22 cellular contexts compared by ENCODE assay signal in genomic region chr11:133864756-133865155, GRCh38. TPM values are rescaled to one million over a fixed set of nuclear protein-coding genes. Genes with fewer than 3 reads are reported as not detected.
DNase-seq lines count a peak whose midpoint lies in the region; ATAC-seq and TF ChIP-seq lines count a peak whose summit lies in the region.
"Had no signal": no experiment of that assay in that cellular context is flagged by ENCODE, and none has a peak within 500 bp of the region (broad histone marks: within the 10 kb centered on the region; RNA-seq: fewer than 3 reads in every experiment).

No MANE protein-coding gene starts in this region.

- no peak overlapping the region for H4K91ac ChIP-seq in neuronal stem cell (ENCODE audit: low read depth, low read length, poor library complexity)

- whole genome bisulfite sequencing in neuronal stem cell (ENCODE audit: extremely low coverage in 2 of 2, insufficient read length in 2 of 2, insufficient replicate concordance in 1 of 2), 2 donors, result no CpG with 5 or more reads among the region's 26 CpGs

- no peak overlapping the region for H4K8ac ChIP-seq in neuronal stem cell (ENCODE audit: low read depth, low read length)

- TF ChIP-seq CTCF in type B pancreatic cell (conservative IDR thresholded peaks at IDR 0.05), result no peak

- H3K27me3 ChIP-seq in neuronal stem cell (ENCODE audit: control insufficient read depth in 3 of 3, insufficient read depth in 3 of 3, low read depth in 1 of 3, low read length in 3 of 3), result no peaks in the 10 kb centered on the region
- H3K27me3 ChIP-seq: BLaER1 had no signal

- no peaks in the 10 kb centered on the region for H3K4me1 ChIP-seq in neuronal stem cell (ENCODE audit: control insufficient read depth in 2 of 2, insufficient read depth in 1 of 2, low read depth in 1 of 2, low read length in 2 of 2)
- H3K4me1 ChIP-seq: BE2C had no signal

- no peaks in the 10 kb centered on the region for H3K36me3 Mint-ChIP-seq in type B pancreatic cell
- H3K36me3 Mint-ChIP-seq: CD14-positive monocyte; CD4-positive, alpha-beta memory T cell; CD4-positive, CD25-positive, alpha-beta regulatory T cell; CD8-positive, alpha-beta memory T cell had no signal

- no peak overlapping the region for H2BK15ac ChIP-seq in neuronal stem cell (ENCODE audit: low read length)

- H3K9me3 Mint-ChIP-seq in type B pancreatic cell, result no peaks in the 10 kb centered on the region
- H3K9me3 Mint-ChIP-seq: CD8-positive, alpha-beta memory T cell had no signal

- no peak overlapping the region for H3K27ac Mint-ChIP-seq in type B pancreatic cell
- H3K27ac Mint-ChIP-seq: CD14-positive monocyte; CD4-positive, alpha-beta memory T cell; CD8-positive, alpha-beta memory T cell had no signal

- no peaks in the 10 kb centered on the region for H3K79me1 ChIP-seq in neuronal stem cell (ENCODE audit: low read depth, low read length)

- no peak overlapping the region for H3K4me3 Mint-ChIP-seq in type B pancreatic cell
- H3K4me3 Mint-ChIP-seq: CD14-positive monocyte; CD4-positive, alpha-beta memory T cell; CD4-positive, CD25-positive, alpha-beta regulatory T cell; CD8-positive, alpha-beta memory T cell had no signal

- H3K4me1 Mint-ChIP-seq in type B pancreatic cell (ENCODE audit: unreplicated experiment), result no peaks in the 10 kb centered on the region
- H3K4me1 Mint-ChIP-seq: CD14-positive monocyte; CD4-positive, alpha-beta memory T cell; CD4-positive, CD25-positive, alpha-beta regulatory T cell; CD8-positive, alpha-beta memory T cell had no signal

- H3K27me3 Mint-ChIP-seq in type B pancreatic cell, result peaks cover 16% of the 10 kb centered on the region

- H2BK12ac ChIP-seq in neuronal stem cell (ENCODE audit: low read length), result no peak overlapping the region

- no peak overlapping the region for H3K27ac ChIP-seq in neuronal stem cell (replicated peaks; ENCODE audit: low read length)
- H3K27ac ChIP-seq: BLaER1 had no signal

- no peak overlapping the region for H3K9ac ChIP-seq in neuronal stem cell (ENCODE audit: low read depth, low read length, poor library complexity)
- H3K9ac ChIP-seq: BLaER1 had no signal

- no peak overlapping the region for H3K14ac ChIP-seq in neuronal stem cell (ENCODE audit: low read length)

- H3K4ac ChIP-seq in neuronal stem cell (ENCODE audit: low read length), result no peak overlapping the region

- H3K23ac ChIP-seq in neuronal stem cell (ENCODE audit: low read depth, low read length, poor library complexity), result peak overlapping the region; percentile 43

- no peak for ATAC-seq in HG02763 (IDR thresholded peaks at IDR 0.05; ENCODE audit: unreplicated experiment)

- no peaks in the 10 kb centered on the region for H3K36me3 ChIP-seq in neuronal stem cell (replicated peaks in 1 of 2; ENCODE audit: control insufficient read depth in 2 of 2, insufficient read depth in 2 of 2, low read length in 2 of 2)
- H3K36me3 ChIP-seq: BE2C had no signal

- H3K18ac ChIP-seq in neuronal stem cell (ENCODE audit: low read length), result peak overlapping the region; percentile 48

- peak overlapping the region; percentile 63 for H2AK5ac ChIP-seq in neuronal stem cell (ENCODE audit: low read depth, low read length)

- H3K9me3 ChIP-seq in neuronal stem cell (replicated peaks in 1 of 2; ENCODE audit: control insufficient read depth in 2 of 2, insufficient read depth in 1 of 2, low read depth in 1 of 2, low read length in 2 of 2), result peaks cover 0 to 2% of the 10 kb centered on the region in 2 donors
- H3K9me3 ChIP-seq: BE2C had no signal

- H3K4me3 ChIP-seq in neuronal stem cell (ENCODE audit: low read length in 2 of 2), result no peak overlapping the region
- H3K4me3 ChIP-seq: BLaER1 had no signal

- no peak overlapping the region for H3K4me2 ChIP-seq in neuronal stem cell (ENCODE audit: insufficient read depth, low read length, poor library complexity, severe bottlenecking)

- H2BK120ac ChIP-seq in neuronal stem cell (ENCODE audit: low read depth, low read length), result no peak overlapping the region

- DNase-seq in mesenteric fat pad (ENCODE audit: low spot score) (peak; percentile 73), neuronal stem cell (ENCODE audit: low spot score) (no peak), type B pancreatic cell (ENCODE audit: extremely low spot score, unreplicated experiment) (peak; percentile 61), DMS53 treated with DMSO at 0.1 percent for 48 hours (lab: John Stamatoyannopoulos, UW; ENCODE audit: unreplicated experiment) (no peak)
- DNase-seq: 8988T; ACHN; BE2C; C1 segment of cervical spinal cord; CD4-positive, alpha-beta memory T cell; CD4-positive, CD25-positive, alpha-beta regulatory T cell; CD8-positive, alpha-beta memory T cell; COR-L47; DMS 273 treated with DMSO at 0.1 percent for 48 hours; DMS153; DMS53; DMS79 treated with DMSO at 0.1 percent for 48 hours; GF-D8 had no signal

- no peak overlapping the region for H2BK5ac ChIP-seq in neuronal stem cell (ENCODE audit: low read length)

- no peak overlapping the region for H2AFZ ChIP-seq in neuronal stem cell (ENCODE audit: low read length)

RNA-seq across cellular contexts. Expression of gene SPATA19, which starts 19.4 kb away (rescaled TPM):
- total RNA-seq in mesenteric fat pad (not detected), type B pancreatic cell (ENCODE audit: low replicate concordance) (not detected in 2 replicates)
- polyA plus RNA-seq in neuronal stem cell (2013, experiment 1 of 2), result not detected
- polyA plus RNA-seq in neuronal stem cell (2013, experiment 2 of 2), result not detected
- total RNA-seq: A673; CD4-positive, alpha-beta memory T cell; CD4-positive, CD25-positive, alpha-beta regulatory T cell; CD8-positive, alpha-beta memory T cell had no signal
- polyA plus RNA-seq: AG04450; CD14-positive monocyte; CD4-positive, alpha-beta memory T cell; CD4-positive, CD25-positive, alpha-beta regulatory T cell; CD8-positive, alpha-beta memory T cell had no signal

Comparison
In these comparisons a context has a peak if more than half of its experiments do, and no peak if none do; other contexts are left out.
1. DNase-seq: peak in mesenteric fat pad (single experiment) and type B pancreatic cell (single experiment); none in neuronal stem cell (single experiment) and DMS53 treated with DMSO at 0.1 percent for 48 hours (single experiment).